10 cellular contexts compared by ENCODE assay signal in genomic region chr2:27069961-27070618, GRCh38. TPM values are rescaled to one million over a fixed set of nuclear protein-coding genes. Genes with fewer than 3 reads are reported as not detected.
DNase-seq lines count a peak whose midpoint lies in the region; ATAC-seq lines count a peak whose summit lies in the region.
"Had no signal": no experiment of that assay in that cellular context is flagged by ENCODE, and none has a peak within 500 bp of the region (broad histone marks: within the 10 kb centered on the region; RNA-seq: fewer than 3 reads in every experiment).

No MANE protein-coding gene starts in this region.

- no peaks in the 10 kb centered on the region for H3K9me3 Mint-ChIP-seq in T-helper 2 cell treated with Interferon-gamma antibody and Interleukin-4, amounts not matched to agents 5 μg/mL and 100 μg/mL, for 36 hours
- no peaks in the 10 kb centered on the region for H3K9me3 Mint-ChIP-seq in activated T-helper 17 cell treated with anti-CD3 and anti-CD28 coated beads, Interleukin-2, amount 50 U/mL, for 72 hours
- H3K9me3 Mint-ChIP-seq in stimulated activated naive B cell treated with anti-CD40 and anti-IgM and Interleukin-4, amounts not matched to agents 10 μg/mL and 1 μg/mL and 100 μg/mL, for 72 hours = no peaks in the 10 kb centered on the region

- no peak for ATAC-seq in activated T-helper 17 cell treated with anti-CD3 and anti-CD28 coated beads, Interleukin-2, amount 50 U/mL, for 72 hours (replicated peaks)
- ATAC-seq in stimulated activated naive B cell treated with anti-CD40 and anti-IgM and Interleukin-4, amounts not matched to agents 10 μg/mL and 1 μg/mL and 100 μg/mL, for 72 hours (replicated peaks) = no peak

- DNase-seq in T-helper 2 cell treated with Interferon-gamma antibody and Interleukin-4, amounts not matched to agents 5 μg/mL and 100 μg/mL, for 36 hours (ENCODE audit: low spot score) = no peak
- DNase-seq in T-helper 2 cell = no peak
- DNase-seq in stimulated activated naive B cell treated with anti-CD40 and anti-IgM and Interleukin-4, amounts not matched to agents 10 μg/mL and 1 μg/mL and 100 μg/mL, for 72 hours = no peak
- DNase-seq in effector CD8-positive, alpha-beta T cell (lab: John Stamatoyannopoulos, UW) = no peak
- DNase-seq in medulla oblongata (ENCODE audit: extremely low spot score) = no peak
- no peak for DNase-seq in HuH-7.5 (ENCODE audit: low spot score)
- DNase-seq: NCI-H226 had no signal

- H3K4me3 ChIP-seq in iPS-18c (ENCODE audit: insufficient read depth, low read depth, low read length) = peak overlapping the region; percentile 99

- H3K36me3 Mint-ChIP-seq in T-helper 2 cell treated with Interferon-gamma antibody and Interleukin-4, amounts not matched to agents 5 μg/mL and 100 μg/mL, for 36 hours (ENCODE audit: low read depth) = peaks cover 44% of the 10 kb centered on the region
- peaks cover 62% of the 10 kb centered on the region for H3K36me3 Mint-ChIP-seq in activated T-helper 17 cell treated with anti-CD3 and anti-CD28 coated beads, Interleukin-2, amount 50 U/mL, for 72 hours (ENCODE audit: low read depth)
- H3K36me3 Mint-ChIP-seq in stimulated activated naive B cell treated with anti-CD40 and anti-IgM and Interleukin-4, amounts not matched to agents 10 μg/mL and 1 μg/mL and 100 μg/mL, for 72 hours = peaks cover 28 to 41% of the 10 kb centered on the region in 2 donors

- H3K9me3 ChIP-seq in iPS-18c (ENCODE audit: control insufficient read depth, insufficient read depth, low read length) = no peaks in the 10 kb centered on the region
- H3K9me3 ChIP-seq: adrenal gland had no signal

- peak overlapping the region; percentile 94 for H3K27ac Mint-ChIP-seq in T-helper 2 cell treated with Interferon-gamma antibody and Interleukin-4, amounts not matched to agents 5 μg/mL and 100 μg/mL, for 36 hours
- peak overlapping the region; percentile 96 for H3K27ac Mint-ChIP-seq in activated T-helper 17 cell treated with anti-CD3 and anti-CD28 coated beads, Interleukin-2, amount 50 U/mL, for 72 hours
- H3K27ac Mint-ChIP-seq in stimulated activated naive B cell treated with anti-CD40 and anti-IgM and Interleukin-4, amounts not matched to agents 10 μg/mL and 1 μg/mL and 100 μg/mL, for 72 hours = peak overlapping the region; percentile 62

- H3K4me1 Mint-ChIP-seq in T-helper 2 cell treated with Interferon-gamma antibody and Interleukin-4, amounts not matched to agents 5 μg/mL and 100 μg/mL, for 36 hours (ENCODE audit: low read depth) = peaks cover 55% of the 10 kb centered on the region
- peaks cover 39% of the 10 kb centered on the region for H3K4me1 Mint-ChIP-seq in activated T-helper 17 cell treated with anti-CD3 and anti-CD28 coated beads, Interleukin-2, amount 50 U/mL, for 72 hours
- H3K4me1 Mint-ChIP-seq in stimulated activated naive B cell treated with anti-CD40 and anti-IgM and Interleukin-4, amounts not matched to agents 10 μg/mL and 1 μg/mL and 100 μg/mL, for 72 hours = peaks cover 43 to 67% of the 10 kb centered on the region in 2 donors

- H3K27me3 Mint-ChIP-seq in T-helper 2 cell treated with Interferon-gamma antibody and Interleukin-4, amounts not matched to agents 5 μg/mL and 100 μg/mL, for 36 hours (ENCODE audit: low read depth) = no peaks in the 10 kb centered on the region
- H3K27me3 Mint-ChIP-seq in activated T-helper 17 cell treated with anti-CD3 and anti-CD28 coated beads, Interleukin-2, amount 50 U/mL, for 72 hours = no peaks in the 10 kb centered on the region
- no peaks in the 10 kb centered on the region for H3K27me3 Mint-ChIP-seq in stimulated activated naive B cell treated with anti-CD40 and anti-IgM and Interleukin-4, amounts not matched to agents 10 μg/mL and 1 μg/mL and 100 μg/mL, for 72 hours

- peak overlapping the region; percentile 98 for H3K4me3 Mint-ChIP-seq in T-helper 2 cell treated with Interferon-gamma antibody and Interleukin-4, amounts not matched to agents 5 μg/mL and 100 μg/mL, for 36 hours
- peak overlapping the region; percentile 97 for H3K4me3 Mint-ChIP-seq in activated T-helper 17 cell treated with anti-CD3 and anti-CD28 coated beads, Interleukin-2, amount 50 U/mL, for 72 hours
- peak overlapping the region; percentile 94 to 96 for H3K4me3 Mint-ChIP-seq in stimulated activated naive B cell treated with anti-CD40 and anti-IgM and Interleukin-4, amounts not matched to agents 10 μg/mL and 1 μg/mL and 100 μg/mL, for 72 hours

RNA-seq across cellular contexts. Expression of gene OST4, which starts 1.4 kb away (rescaled TPM):
- total RNA-seq in activated T-helper 17 cell treated with anti-CD3 and anti-CD28 coated beads, Interleukin-2, amount 50 U/mL, for 72 hours = 100 to 1,000 TPM; 286 to 313 TPM

RNA-seq across cellular contexts. Expression of gene EMILIN1, which starts 8.3 kb away (rescaled TPM):
- under 1 TPM; 0.42 to 0.93 TPM for total RNA-seq in activated T-helper 17 cell treated with anti-CD3 and anti-CD28 coated beads, Interleukin-2, amount 50 U/mL, for 72 hours

RNA-seq across cellular contexts. Expression of gene KHK, which starts 16.5 kb away (rescaled TPM):
- total RNA-seq in activated T-helper 17 cell treated with anti-CD3 and anti-CD28 coated beads, Interleukin-2, amount 50 U/mL, for 72 hours = 10 to 100 TPM in 1 of 2 donors, 1 to 10 TPM in 1; 5.9 to 10.5 TPM

RNA-seq across cellular contexts. Expression of gene AGBL5, which starts 18.6 kb away (rescaled TPM):
- 10 to 100 TPM; 13.1 to 14.3 TPM for total RNA-seq in activated T-helper 17 cell treated with anti-CD3 and anti-CD28 coated beads, Interleukin-2, amount 50 U/mL, for 72 hours

RNA-seq across cellular contexts. Expression of gene TMEM214, which starts 37.3 kb away (rescaled TPM):
- total RNA-seq in activated T-helper 17 cell treated with anti-CD3 and anti-CD28 coated beads, Interleukin-2, amount 50 U/mL, for 72 hours = 10 to 100 TPM; 73.3 to 81.5 TPM
